ENCODE assay signal across 15 cellular contexts in the genomic region with DNA sequence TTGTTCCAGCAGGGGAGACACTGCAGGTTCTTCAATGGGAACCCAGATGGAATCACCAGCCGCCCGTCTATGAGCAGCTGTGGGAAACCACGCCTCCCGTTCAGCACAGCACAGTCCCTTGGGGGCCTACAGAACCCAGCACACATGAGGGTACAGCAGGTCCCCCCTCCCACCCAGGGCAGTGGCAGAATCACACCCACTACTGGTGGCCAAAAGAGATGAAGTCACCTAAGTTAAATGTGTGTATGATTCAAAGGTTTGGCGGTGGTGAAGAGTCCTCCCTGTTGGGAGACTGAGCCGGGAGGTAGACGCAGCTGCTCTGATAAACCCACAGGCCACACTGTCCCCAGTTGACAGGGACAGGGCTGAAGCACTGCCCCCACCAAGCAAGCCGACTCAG. TPM values are rescaled to one million over a fixed set of nuclear protein-coding genes. Genes with fewer than 3 reads are reported as not detected.
DNase-seq lines count a peak whose midpoint lies in the region; ATAC-seq and TF ChIP-seq lines count a peak whose summit lies in the region.
"Had no signal": no experiment of that assay in that cellular context is flagged by ENCODE, and none has a peak within 500 bp of the region (broad histone marks: within the 10 kb centered on the region; RNA-seq: fewer than 3 reads in every experiment).

No MANE protein-coding gene starts in this region.

- POLR2A ChIA-PET in HEK293T (lab: Yijun Ruan, JAX): no interaction called here

- DNase-seq in HEK293T (ENCODE audit: extremely low spot score) (peak; percentile 13), NCI-H524 (lab: John Stamatoyannopoulos, UW) (peak; percentile 17 to 81), kidney tubule cell (ENCODE audit: low spot score) (peak; percentile 68), HT-29 (ENCODE audit: low spot score) (no peak)
- DNase-seq: activated CD4-positive, alpha-beta T cell treated with anti-CD3 and anti-CD28 coated beads, Interleukin-2, amount 10 ng/mL, durations not matched to agents 7 days and 5 days; activated naive CD8-positive, alpha-beta T cell treated with anti-CD3 and anti-CD28 coated beads, Interleukin-2, amount 50 U/mL, for 24 hours; activated T-cell treated with anti-CD3 and anti-CD28 coated beads, Interleukin-2, amount 50 U/mL, for 24 hours; DND-41; H7; Peyer's patch had no signal

- CTCF ChIA-PET in HEK293T (lab: Yijun Ruan, JAX): no interaction called here

- H3K4me2 ChIP-seq in BLaER1 treated with 17β-estradiol and CSF1 and Interleukin-3, amounts not matched to agents 10 nM and 100 nM: peak overlapping the region in 6 of 11 experiments; percentile 28 to 49 (median 40); a peak in 11 of 22 replicates

- no peaks in the 10 kb centered on the region for H3K27me3 ChIP-seq in BLaER1 treated with 17β-estradiol and CSF1 and Interleukin-3, amounts not matched to agents 10 nM and 100 nM
- H3K27me3 ChIP-seq: Peyer's patch had no signal

- no peak overlapping the region for H3K9ac ChIP-seq in BLaER1 treated with 17β-estradiol and CSF1 and Interleukin-3, amounts not matched to agents 10 nM and 100 nM

- ATAC-seq in HG02642 (IDR thresholded peaks at IDR 0.05; ENCODE audit: poor library complexity, unreplicated experiment) (no peak), GM19023 (IDR thresholded peaks at IDR 0.05; ENCODE audit: unreplicated experiment) (no peak), HG02852 (IDR thresholded peaks at IDR 0.05; ENCODE audit: unreplicated experiment) (no peak)
- ATAC-seq: activated naive CD8-positive, alpha-beta T cell treated with anti-CD3 and anti-CD28 coated beads, Interleukin-2, amount 50 U/mL, for 24 hours had no signal

- H3K4me1 ChIP-seq in BLaER1 treated with 17β-estradiol and CSF1 and Interleukin-3, amounts not matched to agents 10 nM and 100 nM: peaks cover 0 to 14% (median 8%) of the 10 kb centered on the region in 10 experiments; a peak in 11 of 20 replicates

- H3K4me3 ChIP-seq in BLaER1 treated with 17β-estradiol and CSF1 and Interleukin-3, amounts not matched to agents 10 nM and 100 nM: no peak overlapping the region
- H3K4me3 ChIP-seq: Peyer's patch had no signal

- peaks cover 0 to 6% (median 0%) of the 10 kb centered on the region in 11 experiments; a peak in 5 of 22 replicates for H3K9me3 ChIP-seq in BLaER1 treated with 17β-estradiol and CSF1 and Interleukin-3, amounts not matched to agents 10 nM and 100 nM (replicated peaks in 1 of 11)
- H3K9me3 ChIP-seq: Peyer's patch had no signal

- H3K27ac ChIP-seq in BLaER1 treated with 17β-estradiol and CSF1 and Interleukin-3, amounts not matched to agents 10 nM and 100 nM: no peak overlapping the region
- H3K27ac ChIP-seq: Peyer's patch had no signal

- H3K36me3 ChIP-seq in BLaER1 treated with 17β-estradiol and CSF1 and Interleukin-3, amounts not matched to agents 10 nM and 100 nM: no peaks in the 10 kb centered on the region
- H3K36me3 ChIP-seq: Peyer's patch had no signal

- 0 out of 22 replicates have a peak, but pooled peaks cover 0 to 5% (median 0%) of the 10 kb centered on the region in 11 experiments for H4K20me1 ChIP-seq in BLaER1 treated with 17β-estradiol and CSF1 and Interleukin-3, amounts not matched to agents 10 nM and 100 nM

TF ChIP-seq in HEK293T, 16 proteins besides CTCF, POLR2A, EP300 and RAD21:
- TF ChIP-seq NFRKB (IDR thresholded peaks at IDR 0.05) (no peak), HDGF (IDR thresholded peaks at IDR 0.05; ENCODE audit: borderline replicate concordance) (no peak), SP1 (IDR thresholded peaks at IDR 0.05) (no peak), BHLHE40 (IDR thresholded peaks at IDR 0.05; ENCODE audit: borderline replicate concordance) (no peak), ZNF384 (IDR thresholded peaks at IDR 0.05) (no peak), ARNT (IDR thresholded peaks at IDR 0.05) (no peak), LEF1 (IDR thresholded peaks at IDR 0.05; ENCODE audit: borderline replicate concordance) (no peak), TARDBP (IDR thresholded peaks at IDR 0.05) (no peak), CTBP1 (IDR thresholded peaks at IDR 0.05; ENCODE audit: borderline replicate concordance) (no peak)

RNA-seq across cellular contexts. Expression of a gene that starts 44.3 kb away (rescaled TPM):
- not detected in 2 replicates for total RNA-seq in HT-29 (2014; rRNA removed; shearing (Covaris generic))
- total RNA-seq: LHCN-M2 had no signal
